ENCODE assay signal across 8 cellular contexts in genomic region chr6:148087659-148088058, GRCh38.
"Had no signal": no experiment of that assay in that cellular context is flagged by ENCODE, and none has a peak within 500 bp of the region (broad histone marks: within the 10 kb centered on the region; RNA-seq: fewer than 3 reads in every experiment).

No MANE protein-coding gene starts in this region.

- H2AFZ ChIP-seq: GM23248 had no signal

- H3K4me3 ChIP-seq: GM23248, HAP-1 had no signal

- H3K36me3 ChIP-seq: HAP-1 had no signal

- ATAC-seq: HCT116 had no signal

- DNase-seq: GM23248, GOT3, H7, IMR-90, KBM-7 had no signal

- H3K27ac ChIP-seq: GM23248, KMS-11 had no signal

- H3K4me2 ChIP-seq: KMS-11 had no signal

- H3K9ac ChIP-seq: GM23248, KMS-11 had no signal

- H3K4me1 ChIP-seq: HAP-1 had no signal
